22 cellular contexts compared by ENCODE assay signal in the genomic region with DNA sequence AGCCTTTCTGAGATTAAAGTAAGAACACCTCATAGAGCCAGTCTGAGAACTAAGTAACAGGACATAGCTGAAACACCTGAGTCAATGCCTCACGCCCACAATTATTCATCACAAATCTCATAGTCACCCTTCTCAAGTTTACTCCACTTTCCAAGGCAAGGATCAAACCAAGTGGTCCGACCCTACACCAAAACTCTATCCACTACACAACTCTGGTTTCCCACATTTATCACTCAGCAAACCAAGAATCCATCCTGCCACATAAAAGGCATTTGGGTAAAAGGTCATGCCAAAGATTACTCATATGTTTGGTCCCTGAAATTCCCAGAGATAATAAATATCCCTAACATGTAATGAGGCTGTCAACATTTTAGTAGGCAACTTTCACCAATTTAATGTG.
DNase-seq lines count a peak whose midpoint lies in the region; ATAC-seq and TF ChIP-seq lines count a peak whose summit lies in the region.
"Had no signal": no experiment of that assay in that cellular context is flagged by ENCODE, and none has a peak within 500 bp of the region (broad histone marks: within the 10 kb centered on the region; RNA-seq: fewer than 3 reads in every experiment).

No MANE protein-coding gene starts in this region.

- no peak overlapping the region for H3K4me3 Mint-ChIP-seq in activated T-helper 17 cell treated with anti-CD3 and anti-CD28 coated beads, Interleukin-2, amount 50 U/mL, for 72 hours
- no peak overlapping the region for H3K4me3 Mint-ChIP-seq in CD8-positive, alpha-beta memory T cell
- H3K4me3 Mint-ChIP-seq: activated naive CD4-positive, alpha-beta T cell treated with anti-CD3 and anti-CD28 coated beads for 36 hours; natural killer cell treated with Interleukin-12 subunit alpha and Interleukin-12 subunit beta and Interleukin-15 and Interleukin-18, amount 100 ng/mL, for 72 hours had no signal

- CTCF ChIA-PET in CD8-positive, alpha-beta memory T cell (lab: Charles Lee) = no interaction called here

- H3K4me1 ChIP-seq in CD8-positive, alpha-beta memory T cell (ENCODE audit: insufficient read depth, low read length) = no peaks in the 10 kb centered on the region
- H3K4me1 ChIP-seq: body of pancreas, thyroid gland had no signal

- H3K4me3 ChIP-seq in AG09309 (ENCODE audit: control insufficient read depth, low read depth, low read length) = no peak overlapping the region
- H3K4me3 ChIP-seq in CD8-positive, alpha-beta memory T cell (ENCODE audit: low read length) = no peak overlapping the region
- H3K4me3 ChIP-seq: body of pancreas, thyroid gland had no signal

- DNase-seq in AG09309 (ENCODE audit: low read depth) (peak; percentile 4), GM03348 (ENCODE audit: low spot score) (peak; percentile 21), omental fat pad (ENCODE audit: low spot score) (no peak), AML-193 (lab: John Stamatoyannopoulos, UW) (no peak), mucosa of gallbladder (ENCODE audit: low spot score) (no peak)
- DNase-seq in CD8-positive, alpha-beta memory T cell = no peak
- DNase-seq: activated CD4-positive, alpha-beta T cell treated with anti-CD3 and anti-CD28 coated beads, Interleukin-2, amount 50 U/mL, for 1 hour; activated naive CD4-positive, alpha-beta T cell treated with anti-CD3 and anti-CD28 coated beads for 36 hours; body of pancreas; DMS79; glutamatergic neuron; left cardiac atrium; NCI-H1417; NCI-H69; posterior cingulate gyrus; stimulated activated CD4-positive, alpha-beta T cell treated with anti-CD3 and anti-CD28 coated beads, Interleukin-2, amount 100 ng/mL, for 24 hours; stimulated activated naive CD4-positive, alpha-beta T cell; thyroid gland had no signal

- peaks cover 4% of the 10 kb centered on the region for H3K27me3 Mint-ChIP-seq in activated T-helper 17 cell treated with anti-CD3 and anti-CD28 coated beads, Interleukin-2, amount 50 U/mL, for 72 hours
- peaks cover 6 to 17% of the 10 kb centered on the region in 2 donors for H3K27me3 Mint-ChIP-seq in CD8-positive, alpha-beta memory T cell

- POLR2A ChIA-PET in CD8-positive, alpha-beta memory T cell (lab: Charles Lee) = no interaction called here

- H3K9me3 Mint-ChIP-seq in activated T-helper 17 cell treated with anti-CD3 and anti-CD28 coated beads, Interleukin-2, amount 50 U/mL, for 72 hours = no peaks in the 10 kb centered on the region
- H3K9me3 Mint-ChIP-seq in CD8-positive, alpha-beta memory T cell = no peaks in the 10 kb centered on the region
- H3K9me3 Mint-ChIP-seq: activated naive CD4-positive, alpha-beta T cell treated with anti-CD3 and anti-CD28 coated beads for 36 hours; natural killer cell treated with Interleukin-12 subunit alpha and Interleukin-12 subunit beta and Interleukin-15 and Interleukin-18, amount 100 ng/mL, for 72 hours had no signal

- no peaks in the 10 kb centered on the region for H3K36me3 ChIP-seq in CD8-positive, alpha-beta memory T cell (ENCODE audit: insufficient read depth, low read length)
- H3K36me3 ChIP-seq: thyroid gland had no signal

- peaks cover 3% of the 10 kb centered on the region for H3K27me3 ChIP-seq in CD8-positive, alpha-beta memory T cell (ENCODE audit: insufficient read depth, low read length, poor library complexity, severe bottlenecking)
- H3K27me3 ChIP-seq: body of pancreas, thyroid gland had no signal

- no peaks in the 10 kb centered on the region for H3K9me3 ChIP-seq in CD8-positive, alpha-beta memory T cell (ENCODE audit: low read length)
- H3K9me3 ChIP-seq: body of pancreas, thyroid gland had no signal

- H3K4me1 Mint-ChIP-seq in activated T-helper 17 cell treated with anti-CD3 and anti-CD28 coated beads, Interleukin-2, amount 50 U/mL, for 72 hours = peaks cover 5% of the 10 kb centered on the region
- no peaks in the 10 kb centered on the region for H3K4me1 Mint-ChIP-seq in CD8-positive, alpha-beta memory T cell

- peak overlapping the region; percentile 29 for H3K27ac Mint-ChIP-seq in activated T-helper 17 cell treated with anti-CD3 and anti-CD28 coated beads, Interleukin-2, amount 50 U/mL, for 72 hours
- no peak overlapping the region for H3K27ac Mint-ChIP-seq in CD8-positive, alpha-beta memory T cell
- H3K27ac Mint-ChIP-seq: activated naive CD4-positive, alpha-beta T cell treated with anti-CD3 and anti-CD28 coated beads for 36 hours; natural killer cell treated with Interleukin-12 subunit alpha and Interleukin-12 subunit beta and Interleukin-15 and Interleukin-18, amount 100 ng/mL, for 72 hours had no signal

- TF ChIP-seq CTCF in AG09309 (IDR thresholded peaks at IDR 0.05; ENCODE audit: control insufficient read depth, insufficient read depth, low read depth, low read length, missing control alignments) (no peak), omental fat pad (IDR thresholded peaks at IDR 0.05) (no peak)

- peak; percentile 97 for ATAC-seq in activated T-helper 17 cell treated with anti-CD3 and anti-CD28 coated beads, Interleukin-2, amount 50 U/mL, for 72 hours (replicated peaks)
- ATAC-seq in omental fat pad (ENCODE audit: low FRiP score) (peak; percentile 44), GM18870 (IDR thresholded peaks at IDR 0.05; ENCODE audit: unreplicated experiment) (no peak)
- ATAC-seq: body of pancreas; left cardiac atrium; natural killer cell treated with Interleukin-12 subunit alpha and Interleukin-12 subunit beta and Interleukin-15 and Interleukin-18, amount 100 ng/mL, for 72 hours; Right ventricle myocardium inferior had no signal

- no peaks in the 10 kb centered on the region for H3K36me3 Mint-ChIP-seq in activated T-helper 17 cell treated with anti-CD3 and anti-CD28 coated beads, Interleukin-2, amount 50 U/mL, for 72 hours (ENCODE audit: low read depth)
- no peaks in the 10 kb centered on the region for H3K36me3 Mint-ChIP-seq in CD8-positive, alpha-beta memory T cell
- H3K36me3 Mint-ChIP-seq: natural killer cell treated with Interleukin-12 subunit alpha and Interleukin-12 subunit beta and Interleukin-15 and Interleukin-18, amount 100 ng/mL, for 72 hours had no signal

- H3K27ac ChIP-seq in CD8-positive, alpha-beta memory T cell (ENCODE audit: low read depth, low read length) = no peak overlapping the region
- H3K27ac ChIP-seq: body of pancreas, thyroid gland had no signal

Comparison
In these comparisons a context has a peak if more than half of its experiments do, and no peak if none do; other contexts are left out.
1. DNase-seq: peak in AG09309 (single experiment) and GM03348 (single experiment); none in omental fat pad (single experiment), AML-193 (0 of 2), CD8-positive, alpha-beta memory T cell (0 of 5) and mucosa of gallbladder (single experiment).